ENCODE assay signal across 12 cellular contexts in the genomic region with DNA sequence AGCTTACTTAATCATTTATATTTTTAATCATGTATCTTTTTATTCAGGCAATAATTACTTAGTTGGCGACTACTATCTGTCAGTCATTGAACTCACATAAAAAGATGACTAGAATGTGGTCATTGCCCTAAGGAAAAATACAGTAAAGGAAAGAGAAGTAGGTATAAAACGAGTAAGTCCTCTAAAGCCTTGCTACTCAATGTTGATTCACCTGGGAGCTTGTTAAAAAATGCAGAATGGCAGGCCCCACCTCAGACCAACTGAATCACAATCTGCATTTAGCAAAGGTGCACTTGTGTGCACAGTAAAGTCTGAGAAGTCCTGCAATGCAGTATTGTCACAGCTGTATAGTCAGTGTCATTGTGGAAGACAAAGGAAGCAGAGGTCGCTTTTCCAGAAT.
DNase-seq lines count a peak whose midpoint lies in the region; ATAC-seq, FAIRE-seq and TF ChIP-seq lines count a peak whose summit lies in the region.
"Had no signal": no experiment of that assay in that cellular context is flagged by ENCODE, and none has a peak within 500 bp of the region (broad histone marks: within the 10 kb centered on the region; RNA-seq: fewer than 3 reads in every experiment).

No MANE protein-coding gene starts in this region.

- no peak for TF ChIP-seq POLR2A in breast epithelium (IDR thresholded peaks at IDR 0.05)

- FAIRE-seq in frontal cortex (lab: Jason Lieb, UNC): no peak
- FAIRE-seq: H1 had no signal

- dilution Hi-C loops in mammary epithelial cell (cut with HindIII; ENCODE audit: low sequenced_read_pairs): no loop called here

- H3K27me3 ChIP-seq in mammary epithelial cell (ENCODE audit: insufficient read depth, low read length) (no peaks in the 10 kb centered on the region), breast epithelium (no peaks in the 10 kb centered on the region)
- H3K27me3 ChIP-seq: BLaER1 had no signal

- H3K9me3 ChIP-seq in mammary epithelial cell (replicated peaks; ENCODE audit: insufficient read depth, low read length) (no peaks in the 10 kb centered on the region), breast epithelium (no peaks in the 10 kb centered on the region)
- H3K9me3 ChIP-seq: BLaER1, HAP-1 had no signal

- H4K20me1 ChIP-seq in mammary epithelial cell (ENCODE audit: insufficient read depth, low read length): no peaks in the 10 kb centered on the region
- H4K20me1 ChIP-seq: BLaER1 had no signal

- H3K4me2 ChIP-seq in mammary epithelial cell (ENCODE audit: insufficient read depth, low read depth, low read length): peak overlapping the region; percentile 41
- H3K4me2 ChIP-seq: BLaER1 had no signal

- WGBS in mammary epithelial cell (ENCODE audit: low coverage, missing lambda C conversion rate): 37% methylated on average over 3 of the region's 3 CpGs

- CTCF ChIA-PET in mammary epithelial cell (lab: Charles Lee; ENCODE audit: low non-redundant PET): no interaction called here

- H3K27ac ChIP-seq in mammary epithelial cell (ENCODE audit: insufficient read depth, low read depth, low read length) (no peak overlapping the region), breast epithelium (no peak overlapping the region)
- H3K27ac ChIP-seq: BLaER1 had no signal

- no peak overlapping the region for H3K9ac ChIP-seq in mammary epithelial cell (ENCODE audit: insufficient read depth, low read length)
- H3K9ac ChIP-seq: BLaER1 had no signal

- peaks cover 23% of the 10 kb centered on the region for H3K4me1 ChIP-seq in mammary epithelial cell (ENCODE audit: insufficient read depth, low read length)
- H3K4me1 ChIP-seq in breast epithelium: no peaks in the 10 kb centered on the region
- H3K4me1 ChIP-seq: BLaER1, HAP-1 had no signal

- no peaks in the 10 kb centered on the region for H3K79me2 ChIP-seq in mammary epithelial cell (ENCODE audit: insufficient read depth, low read length)

- in situ Hi-C loops in mammary epithelial cell (cut with MboI; ENCODE audit: low sequenced_read_pairs in 2 of 2): no loop called here

- no peaks in the 10 kb centered on the region for H3K36me3 ChIP-seq in mammary epithelial cell (ENCODE audit: insufficient read depth, low read length)
- no peaks in the 10 kb centered on the region for H3K36me3 ChIP-seq in breast epithelium
- H3K36me3 ChIP-seq: BLaER1, HAP-1 had no signal

- no peak overlapping the region for H2AFZ ChIP-seq in mammary epithelial cell (ENCODE audit: low read depth, low read length)

- DNase-seq in mammary epithelial cell (peak; percentile 54), breast epithelium (ENCODE audit: low spot score in 2 of 2) (no peak), kidney tubule cell (ENCODE audit: low spot score) (peak; percentile 19), SHP77 (lab: John Stamatoyannopoulos, UW) (no peak), NCI-H524 (lab: John Stamatoyannopoulos, UW) (no peak), frontal cortex (ENCODE audit: low spot score in 2 of 2) (no peak)
- DNase-seq: 8988T, AML-193 had no signal

- H3K4me3 ChIP-seq in mammary epithelial cell (replicated peaks in 1 of 3; ENCODE audit: insufficient read depth in 1 of 3, low read depth in 2 of 3, low read length in 3 of 3) (no peak overlapping the region), breast epithelium (no peak overlapping the region)
- H3K4me3 ChIP-seq: BLaER1, HAP-1 had no signal

- BruUV-seq in mammary epithelial cell (replicated peaks; lab: Mats Ljungman, UMichigan): no TSS peak

- intact Hi-C loops in mammary epithelial cell (cut with micrococcal nuclease) (no loop called here), breast epithelium (cut with DNase I; ENCODE audit: low total_unique reads) (no loop called here)

- TF ChIP-seq CTCF in mammary epithelial cell (conservative IDR thresholded peaks at IDR 0.05 in 1 of 2, IDR thresholded peaks at IDR 0.05 in 1 of 2; ENCODE audit: extremely low read depth in 1 of 2, insufficient read depth in 1 of 2, low read depth in 1 of 2, low read length in 2 of 2) (no peak), breast epithelium (IDR thresholded peaks at IDR 0.05) (no peak)

- ATAC-seq in esophagus mucosa: peak; percentile 95

Comparison
In these comparisons a context has a peak if more than half of its experiments do, and no peak if none do; other contexts are left out.
1. DNase-seq: peak in mammary epithelial cell (single experiment) and kidney tubule cell (single experiment); none in breast epithelium (0 of 2), SHP77 (0 of 2), NCI-H524 (0 of 2) and frontal cortex (0 of 2).